Comparison of ENCODE assay signal across 1 cellular context in genomic region chr7:42107484-42107883, GRCh38.
TF ChIP-seq lines count a peak whose summit lies in the region.

No MANE protein-coding gene starts in this region.

TF ChIP-seq in SK-N-SH, 30 proteins besides CTCF, POLR2A, EP300 and RAD21 (continued from another document):
- no peak for TF ChIP-seq USF1 (IDR thresholded peaks at IDR 0.05; ENCODE audit: borderline replicate concordance, low read depth)
- no peak for TF ChIP-seq JUND (IDR thresholded peaks at IDR 0.05)
- TF ChIP-seq MEF2A (IDR thresholded peaks at IDR 0.05; ENCODE audit: borderline replicate concordance, low read depth) = no peak
- no peak for TF ChIP-seq GATA2 (CRISPR knock-in tag; IDR thresholded peaks at IDR 0.05)
- no peak for TF ChIP-seq RCOR1 (IDR thresholded peaks at IDR 0.05; ENCODE audit: low read length)
